Comparison of ENCODE assay signal across 8 cellular contexts in the genomic region with DNA sequence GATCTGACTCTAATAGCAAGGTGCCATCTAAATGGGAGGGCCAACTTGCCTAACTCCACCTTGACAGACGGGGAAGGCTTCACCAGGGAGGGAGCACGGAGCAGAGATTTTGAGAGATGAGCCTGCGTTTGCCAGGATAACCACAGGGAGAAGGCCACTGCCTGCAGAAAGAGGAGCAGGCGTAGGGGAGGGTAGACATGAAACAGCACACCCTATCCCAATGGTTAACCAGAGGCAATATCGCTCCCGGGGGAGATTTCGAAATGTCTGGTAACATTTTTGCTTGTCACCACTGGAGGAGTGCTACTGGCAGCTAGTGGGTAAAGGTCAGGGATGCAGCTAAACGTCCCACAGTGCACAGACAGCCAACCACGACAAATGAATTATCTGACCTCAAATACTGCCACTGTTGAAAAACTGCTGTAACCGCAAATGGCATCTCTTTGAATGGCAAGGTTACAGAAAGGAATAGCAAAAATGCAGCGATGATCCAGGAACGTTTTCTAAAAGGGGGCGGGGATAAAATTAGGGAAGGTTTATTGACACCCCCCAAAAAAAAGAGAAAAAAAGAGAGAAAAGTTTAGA.
DNase-seq lines count a peak whose midpoint lies in the region; ATAC-seq lines count a peak whose summit lies in the region.

No MANE protein-coding gene starts in this region.

- no peaks in the 10 kb centered on the region for H3K27me3 ChIP-seq in mesendoderm (ENCODE audit: insufficient read depth, low read length, poor library complexity)

- WGBS in mesendoderm (ENCODE audit: extremely low coverage, insufficient coverage, low lambda C conversion rate), result no CpG with 5 or more reads among the region's 13 CpGs

- H3K4ac ChIP-seq in mesendoderm (ENCODE audit: low read depth, low read length), result peak overlapping the region; percentile 60

- no peak overlapping the region for H2AK5ac ChIP-seq in mesendoderm (ENCODE audit: low read length)

- no peak overlapping the region for H3K23ac ChIP-seq in mesendoderm (ENCODE audit: low read length)

- peak overlapping the region; percentile 1 for H3K4me2 ChIP-seq in mesendoderm (ENCODE audit: low read length)

- H4K8ac ChIP-seq in mesendoderm (ENCODE audit: low read depth, low read length), result no peak overlapping the region

- no peak overlapping the region for H2BK15ac ChIP-seq in mesendoderm (replicated peaks; ENCODE audit: low read depth)

- H3K4me3 ChIP-seq in mesendoderm (ENCODE audit: low read length), result no peak overlapping the region

- no peaks in the 10 kb centered on the region for H3K79me2 ChIP-seq in mesendoderm (ENCODE audit: control insufficient read depth, insufficient read depth, low read length)

- H3K36me3 ChIP-seq in mesendoderm (ENCODE audit: control insufficient read depth, insufficient read depth, low read length), result no peaks in the 10 kb centered on the region

- peak overlapping the region; percentile 5 for H3K18ac ChIP-seq in mesendoderm (ENCODE audit: low read length)

- no peak overlapping the region for H4K5ac ChIP-seq in mesendoderm (ENCODE audit: low read length)

- H3K9ac ChIP-seq in mesendoderm (ENCODE audit: low read length), result peak overlapping the region; percentile 26

- ATAC-seq in GM18909 (IDR thresholded peaks at IDR 0.05; ENCODE audit: poor library complexity, unreplicated experiment), result peak; percentile 87
- peak; percentile 75 for ATAC-seq in HG03135 (IDR thresholded peaks at IDR 0.05; ENCODE audit: unreplicated experiment)

- H2BK5ac ChIP-seq in mesendoderm (ENCODE audit: low read length), result peak overlapping the region; percentile 5

- H2BK120ac ChIP-seq in mesendoderm (ENCODE audit: low read depth, low read length), result no peak overlapping the region

- peaks cover 4% of the 10 kb centered on the region for H3K4me1 ChIP-seq in mesendoderm (ENCODE audit: control insufficient read depth, low read depth, low read length)

- H3K56ac ChIP-seq in mesendoderm (ENCODE audit: low read length), result peak overlapping the region; percentile 73

- DNase-seq in CD1c-positive myeloid dendritic cell (ENCODE audit: extremely low spot score), result peak; percentile 72
- DNase-seq in RPMI7951 (ENCODE audit: low read depth), result peak; percentile 93
- peak; percentile 25 for DNase-seq in central memory CD4-positive, alpha-beta T cell
- DNase-seq in mesendoderm, result peak; percentile 94
- DNase-seq in NCI-H446 (lab: John Stamatoyannopoulos, UW), result no peak
- no peak for DNase-seq in occipital lobe (lab: John Stamatoyannopoulos, UW)

- peak overlapping the region; percentile 23 for H3K27ac ChIP-seq in mesendoderm (ENCODE audit: low read depth, low read length)

- H3K79me1 ChIP-seq in mesendoderm (ENCODE audit: low read length), result no peaks in the 10 kb centered on the region

Comparison
In these comparisons a context has a peak if more than half of its experiments do, and no peak if none do; other contexts are left out.
1. DNase-seq: peak in CD1c-positive myeloid dendritic cell (single experiment), RPMI7951 (single experiment), central memory CD4-positive, alpha-beta T cell (single experiment) and mesendoderm (single experiment); none in NCI-H446 (0 of 2) and occipital lobe (single experiment).